Comparison of ENCODE assay signal across 1 cellular context in the genomic region with DNA sequence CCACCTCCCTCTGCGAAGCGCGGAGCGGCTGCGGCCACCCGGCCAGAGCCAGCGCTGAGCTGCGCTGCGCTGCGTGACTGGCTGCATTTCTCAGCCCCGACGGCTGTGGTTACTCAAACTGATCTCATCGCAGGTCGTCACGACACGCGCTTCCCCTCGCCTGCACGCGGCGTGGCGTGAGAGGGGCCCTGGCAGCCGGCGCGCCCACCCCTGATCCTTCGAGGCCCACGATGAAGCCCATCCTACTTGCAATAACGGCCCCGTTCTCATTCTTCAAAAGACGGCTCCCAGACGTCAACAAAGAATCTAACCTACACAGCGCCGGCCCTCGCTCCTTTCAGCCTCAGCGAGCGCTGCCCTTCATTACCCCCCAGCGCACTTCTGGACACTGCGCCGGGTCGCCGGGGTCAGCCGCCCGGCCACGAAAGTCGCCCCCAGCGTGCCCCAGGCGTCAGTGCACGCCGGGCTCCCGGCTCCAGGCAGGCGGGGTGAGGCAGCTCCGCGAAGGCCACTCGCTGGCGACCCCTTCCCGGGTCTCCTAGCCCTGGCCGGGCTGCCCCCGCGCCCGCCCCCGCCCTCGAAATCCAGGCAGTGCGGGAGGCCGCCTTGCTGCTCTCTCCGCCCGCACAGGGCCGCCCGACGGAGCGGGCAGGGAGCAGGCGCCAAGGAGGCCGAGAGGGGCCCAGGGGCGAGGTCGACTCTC.
TF ChIP-seq lines count a peak whose summit lies in the region.

No MANE protein-coding gene starts in this region.

TF ChIP-seq in GM12878, 131 proteins besides CTCF, POLR2A, EP300 and RAD21 (continued from another document):
- TF ChIP-seq, protein P1, sequence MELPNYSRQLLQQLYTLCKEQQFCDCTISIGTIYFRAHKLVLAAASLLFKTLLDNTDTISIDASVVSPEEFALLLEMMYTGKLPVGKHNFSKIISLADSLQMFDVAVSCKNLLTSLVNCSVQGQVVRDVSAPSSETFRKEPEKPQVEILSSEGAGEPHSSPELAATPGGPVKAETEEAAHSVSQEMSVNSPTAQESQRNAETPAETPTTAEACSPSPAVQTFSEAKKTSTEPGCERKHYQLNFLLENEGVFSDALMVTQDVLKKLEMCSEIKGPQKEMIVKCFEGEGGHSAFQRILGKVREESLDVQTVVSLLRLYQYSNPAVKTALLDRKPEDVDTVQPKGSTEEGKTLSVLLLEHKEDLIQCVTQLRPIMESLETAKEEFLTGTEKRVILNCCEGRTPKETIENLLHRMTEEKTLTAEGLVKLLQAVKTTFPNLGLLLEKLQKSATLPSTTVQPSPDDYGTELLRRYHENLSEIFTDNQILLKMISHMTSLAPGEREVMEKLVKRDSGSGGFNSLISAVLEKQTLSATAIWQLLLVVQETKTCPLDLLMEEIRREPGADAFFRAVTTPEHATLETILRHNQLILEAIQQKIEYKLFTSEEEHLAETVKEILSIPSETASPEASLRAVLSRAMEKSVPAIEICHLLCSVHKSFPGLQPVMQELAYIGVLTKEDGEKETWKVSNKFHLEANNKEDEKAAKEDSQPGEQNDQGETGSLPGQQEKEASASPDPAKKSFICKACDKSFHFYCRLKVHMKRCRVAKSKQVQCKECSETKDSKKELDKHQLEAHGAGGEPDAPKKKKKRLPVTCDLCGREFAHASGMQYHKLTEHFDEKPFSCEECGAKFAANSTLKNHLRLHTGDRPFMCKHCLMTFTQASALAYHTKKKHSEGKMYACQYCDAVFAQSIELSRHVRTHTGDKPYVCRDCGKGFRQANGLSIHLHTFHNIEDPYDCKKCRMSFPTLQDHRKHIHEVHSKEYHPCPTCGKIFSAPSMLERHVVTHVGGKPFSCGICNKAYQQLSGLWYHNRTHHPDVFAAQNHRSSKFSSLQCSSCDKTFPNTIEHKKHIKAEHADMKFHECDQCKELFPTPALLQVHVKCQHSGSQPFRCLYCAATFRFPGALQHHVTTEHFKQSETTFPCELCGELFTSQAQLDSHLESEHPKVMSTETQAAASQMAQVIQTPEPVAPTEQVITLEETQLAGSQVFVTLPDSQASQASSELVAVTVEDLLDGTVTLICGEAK (IDR thresholded peaks at IDR 0.05; ENCODE audit: borderline replicate concordance), result no peak
- TF ChIP-seq, protein P2, sequence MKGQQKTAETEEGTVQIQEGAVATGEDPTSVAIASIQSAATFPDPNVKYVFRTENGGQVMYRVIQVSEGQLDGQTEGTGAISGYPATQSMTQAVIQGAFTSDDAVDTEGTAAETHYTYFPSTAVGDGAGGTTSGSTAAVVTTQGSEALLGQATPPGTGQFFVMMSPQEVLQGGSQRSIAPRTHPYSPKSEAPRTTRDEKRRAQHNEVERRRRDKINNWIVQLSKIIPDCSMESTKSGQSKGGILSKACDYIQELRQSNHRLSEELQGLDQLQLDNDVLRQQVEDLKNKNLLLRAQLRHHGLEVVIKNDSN (IDR thresholded peaks at IDR 0.05; ENCODE audit: borderline replicate concordance, extremely low read length, insufficient read depth, low read depth, low read length), result no peak
- TF ChIP-seq NR2F1 (conservative IDR thresholded peaks at IDR 0.05) (peak; percentile 97), CREB1 (IDR thresholded peaks at IDR 0.05; ENCODE audit: low read depth) (peak; percentile 56; the same call in 1 of the 2 replicates), FOS (IDR thresholded peaks at IDR 0.05; ENCODE audit: borderline replicate concordance, extremely low read depth, insufficient read length) (no peak), CHD4 (IDR thresholded peaks at IDR 0.05) (no peak), GATAD2B (conservative IDR thresholded peaks at IDR 0.05; ENCODE audit: low read depth) (peak; percentile 27), MYC (IDR thresholded peaks at IDR 0.05; ENCODE audit: insufficient read depth, insufficient read length, insufficient replicate concordance, low read length, severe bottlenecking) (no peak), DPF2 (IDR thresholded peaks at IDR 0.05) (0 out of 2 replicates have a peak, but pooled peaks have one; percentile 44), TCF3 (IDR thresholded peaks at IDR 0.05; ENCODE audit: borderline replicate concordance, insufficient read depth, low read depth, low read length) (peak; percentile 98), BCL11A (IDR thresholded peaks at IDR 0.05; ENCODE audit: low read depth, low read length) (peak; percentile 97), RUNX3 (IDR thresholded peaks at IDR 0.05; ENCODE audit: low read length) (peak; percentile 85), ZBED1 (IDR thresholded peaks at IDR 0.05; ENCODE audit: borderline replicate concordance) (0 out of 2 replicates have a peak, but pooled peaks have one; percentile 51), CBFB (IDR thresholded peaks at IDR 0.05; ENCODE audit: low read depth) (peak; percentile 63; the same call in 1 of the 2 replicates), ASH2L (IDR thresholded peaks at IDR 0.05; ENCODE audit: borderline replicate concordance, low read depth) (no peak), BHLHE40 (IDR thresholded peaks at IDR 0.05; ENCODE audit: borderline replicate concordance in 1 of 2, low read depth in 2 of 2, low read length in 1 of 2) (peak in 1 of 2 experiments; percentile 74; a peak in 2 of 4 replicates), YY1 (IDR thresholded peaks at IDR 0.05; ENCODE audit: low read depth, low read length) (0 out of 2 replicates have a peak, but pooled peaks have one; percentile 23), POU2F2 (IDR thresholded peaks at IDR 0.05; ENCODE audit: borderline replicate concordance, low read depth, low read length) (peak; percentile 91; the same call in 2 of the 3 replicates), ZNF622 (IDR thresholded peaks at IDR 0.05) (no peak), BACH1 (IDR thresholded peaks at IDR 0.05; ENCODE audit: borderline replicate concordance) (peak; percentile 78), SP1 (IDR thresholded peaks at IDR 0.05; ENCODE audit: low read depth, low read length) (peak; percentile 81), NFYA (IDR thresholded peaks at IDR 0.05; ENCODE audit: borderline replicate concordance, low read depth, low read length) (no peak), CREM (IDR thresholded peaks at IDR 0.05; ENCODE audit: low read depth) (peak; percentile 91), NR2C1 (IDR thresholded peaks at IDR 0.05) (0 out of 2 replicates have a peak, but pooled peaks have one; percentile 5), PAX5 (IDR thresholded peaks at IDR 0.05; ENCODE audit: borderline replicate concordance, low read depth, low read length) (peak; percentile 97), FOXM1 (IDR thresholded peaks at IDR 0.05; ENCODE audit: low read depth, low read length) (peak; percentile 97), STAT1 (conservative IDR thresholded peaks at IDR 0.05) (no peak), JUNB (IDR thresholded peaks at IDR 0.05) (peak; percentile 30; the same call in 1 of the 2 replicates), TAF1 (IDR thresholded peaks at IDR 0.05; ENCODE audit: borderline replicate concordance, low read depth, low read length) (0 out of 2 replicates have a peak, but pooled peaks have one; percentile 20), SRF (IDR thresholded peaks at IDR 0.05; ENCODE audit: low read depth in 2 of 2, low read length in 2 of 2) (no peak), ZNF207 (IDR thresholded peaks at IDR 0.05; ENCODE audit: borderline replicate concordance) (no peak), EGR1 (IDR thresholded peaks at IDR 0.05; ENCODE audit: borderline replicate concordance in 1 of 2, low read depth in 2 of 2, low read length in 2 of 2) (peak in 1 of 2 experiments; percentile 60; a peak in 1 of 3 replicates), POLR2AphosphoS2 (IDR thresholded peaks at IDR 0.05; ENCODE audit: low read depth, low read length) (peak; percentile 11; the same call in 1 of the 2 replicates), MTA3 (IDR thresholded peaks at IDR 0.05; ENCODE audit: borderline replicate concordance, low read length) (0 out of 2 replicates have a peak, but pooled peaks have one; percentile 46)
- TF ChIP-seq, protein P3, sequence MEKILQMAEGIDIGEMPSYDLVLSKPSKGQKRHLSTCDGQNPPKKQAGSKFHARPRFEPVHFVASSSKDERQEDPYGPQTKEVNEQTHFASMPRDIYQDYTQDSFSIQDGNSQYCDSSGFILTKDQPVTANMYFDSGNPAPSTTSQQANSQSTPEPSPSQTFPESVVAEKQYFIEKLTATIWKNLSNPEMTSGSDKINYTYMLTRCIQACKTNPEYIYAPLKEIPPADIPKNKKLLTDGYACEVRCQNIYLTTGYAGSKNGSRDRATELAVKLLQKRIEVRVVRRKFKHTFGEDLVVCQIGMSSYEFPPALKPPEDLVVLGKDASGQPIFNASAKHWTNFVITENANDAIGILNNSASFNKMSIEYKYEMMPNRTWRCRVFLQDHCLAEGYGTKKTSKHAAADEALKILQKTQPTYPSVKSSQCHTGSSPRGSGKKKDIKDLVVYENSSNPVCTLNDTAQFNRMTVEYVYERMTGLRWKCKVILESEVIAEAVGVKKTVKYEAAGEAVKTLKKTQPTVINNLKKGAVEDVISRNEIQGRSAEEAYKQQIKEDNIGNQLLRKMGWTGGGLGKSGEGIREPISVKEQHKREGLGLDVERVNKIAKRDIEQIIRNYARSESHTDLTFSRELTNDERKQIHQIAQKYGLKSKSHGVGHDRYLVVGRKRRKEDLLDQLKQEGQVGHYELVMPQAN (conservative IDR thresholded peaks at IDR 0.05), result no peak
- TF ChIP-seq, protein P4, sequence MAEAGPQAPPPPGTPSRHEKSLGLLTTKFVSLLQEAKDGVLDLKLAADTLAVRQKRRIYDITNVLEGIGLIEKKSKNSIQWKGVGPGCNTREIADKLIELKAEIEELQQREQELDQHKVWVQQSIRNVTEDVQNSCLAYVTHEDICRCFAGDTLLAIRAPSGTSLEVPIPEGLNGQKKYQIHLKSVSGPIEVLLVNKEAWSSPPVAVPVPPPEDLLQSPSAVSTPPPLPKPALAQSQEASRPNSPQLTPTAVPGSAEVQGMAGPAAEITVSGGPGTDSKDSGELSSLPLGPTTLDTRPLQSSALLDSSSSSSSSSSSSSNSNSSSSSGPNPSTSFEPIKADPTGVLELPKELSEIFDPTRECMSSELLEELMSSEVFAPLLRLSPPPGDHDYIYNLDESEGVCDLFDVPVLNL (IDR thresholded peaks at IDR 0.05; ENCODE audit: low read depth, low read length), result no peak
- TF ChIP-seq, protein P5, sequence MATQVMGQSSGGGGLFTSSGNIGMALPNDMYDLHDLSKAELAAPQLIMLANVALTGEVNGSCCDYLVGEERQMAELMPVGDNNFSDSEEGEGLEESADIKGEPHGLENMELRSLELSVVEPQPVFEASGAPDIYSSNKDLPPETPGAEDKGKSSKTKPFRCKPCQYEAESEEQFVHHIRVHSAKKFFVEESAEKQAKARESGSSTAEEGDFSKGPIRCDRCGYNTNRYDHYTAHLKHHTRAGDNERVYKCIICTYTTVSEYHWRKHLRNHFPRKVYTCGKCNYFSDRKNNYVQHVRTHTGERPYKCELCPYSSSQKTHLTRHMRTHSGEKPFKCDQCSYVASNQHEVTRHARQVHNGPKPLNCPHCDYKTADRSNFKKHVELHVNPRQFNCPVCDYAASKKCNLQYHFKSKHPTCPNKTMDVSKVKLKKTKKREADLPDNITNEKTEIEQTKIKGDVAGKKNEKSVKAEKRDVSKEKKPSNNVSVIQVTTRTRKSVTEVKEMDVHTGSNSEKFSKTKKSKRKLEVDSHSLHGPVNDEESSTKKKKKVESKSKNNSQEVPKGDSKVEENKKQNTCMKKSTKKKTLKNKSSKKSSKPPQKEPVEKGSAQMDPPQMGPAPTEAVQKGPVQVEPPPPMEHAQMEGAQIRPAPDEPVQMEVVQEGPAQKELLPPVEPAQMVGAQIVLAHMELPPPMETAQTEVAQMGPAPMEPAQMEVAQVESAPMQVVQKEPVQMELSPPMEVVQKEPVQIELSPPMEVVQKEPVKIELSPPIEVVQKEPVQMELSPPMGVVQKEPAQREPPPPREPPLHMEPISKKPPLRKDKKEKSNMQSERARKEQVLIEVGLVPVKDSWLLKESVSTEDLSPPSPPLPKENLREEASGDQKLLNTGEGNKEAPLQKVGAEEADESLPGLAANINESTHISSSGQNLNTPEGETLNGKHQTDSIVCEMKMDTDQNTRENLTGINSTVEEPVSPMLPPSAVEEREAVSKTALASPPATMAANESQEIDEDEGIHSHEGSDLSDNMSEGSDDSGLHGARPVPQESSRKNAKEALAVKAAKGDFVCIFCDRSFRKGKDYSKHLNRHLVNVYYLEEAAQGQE (IDR thresholded peaks at IDR 0.05; ENCODE audit: low read depth, low read length), result no peak
- TF ChIP-seq, protein P6, sequence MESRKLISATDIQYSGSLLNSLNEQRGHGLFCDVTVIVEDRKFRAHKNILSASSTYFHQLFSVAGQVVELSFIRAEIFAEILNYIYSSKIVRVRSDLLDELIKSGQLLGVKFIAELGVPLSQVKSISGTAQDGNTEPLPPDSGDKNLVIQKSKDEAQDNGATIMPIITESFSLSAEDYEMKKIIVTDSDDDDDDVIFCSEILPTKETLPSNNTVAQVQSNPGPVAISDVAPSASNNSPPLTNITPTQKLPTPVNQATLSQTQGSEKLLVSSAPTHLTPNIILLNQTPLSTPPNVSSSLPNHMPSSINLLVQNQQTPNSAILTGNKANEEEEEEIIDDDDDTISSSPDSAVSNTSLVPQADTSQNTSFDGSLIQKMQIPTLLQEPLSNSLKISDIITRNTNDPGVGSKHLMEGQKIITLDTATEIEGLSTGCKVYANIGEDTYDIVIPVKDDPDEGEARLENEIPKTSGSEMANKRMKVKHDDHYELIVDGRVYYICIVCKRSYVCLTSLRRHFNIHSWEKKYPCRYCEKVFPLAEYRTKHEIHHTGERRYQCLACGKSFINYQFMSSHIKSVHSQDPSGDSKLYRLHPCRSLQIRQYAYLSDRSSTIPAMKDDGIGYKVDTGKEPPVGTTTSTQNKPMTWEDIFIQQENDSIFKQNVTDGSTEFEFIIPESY (IDR thresholded peaks at IDR 0.05), result peak; percentile 94
- TF ChIP-seq, protein P7, sequence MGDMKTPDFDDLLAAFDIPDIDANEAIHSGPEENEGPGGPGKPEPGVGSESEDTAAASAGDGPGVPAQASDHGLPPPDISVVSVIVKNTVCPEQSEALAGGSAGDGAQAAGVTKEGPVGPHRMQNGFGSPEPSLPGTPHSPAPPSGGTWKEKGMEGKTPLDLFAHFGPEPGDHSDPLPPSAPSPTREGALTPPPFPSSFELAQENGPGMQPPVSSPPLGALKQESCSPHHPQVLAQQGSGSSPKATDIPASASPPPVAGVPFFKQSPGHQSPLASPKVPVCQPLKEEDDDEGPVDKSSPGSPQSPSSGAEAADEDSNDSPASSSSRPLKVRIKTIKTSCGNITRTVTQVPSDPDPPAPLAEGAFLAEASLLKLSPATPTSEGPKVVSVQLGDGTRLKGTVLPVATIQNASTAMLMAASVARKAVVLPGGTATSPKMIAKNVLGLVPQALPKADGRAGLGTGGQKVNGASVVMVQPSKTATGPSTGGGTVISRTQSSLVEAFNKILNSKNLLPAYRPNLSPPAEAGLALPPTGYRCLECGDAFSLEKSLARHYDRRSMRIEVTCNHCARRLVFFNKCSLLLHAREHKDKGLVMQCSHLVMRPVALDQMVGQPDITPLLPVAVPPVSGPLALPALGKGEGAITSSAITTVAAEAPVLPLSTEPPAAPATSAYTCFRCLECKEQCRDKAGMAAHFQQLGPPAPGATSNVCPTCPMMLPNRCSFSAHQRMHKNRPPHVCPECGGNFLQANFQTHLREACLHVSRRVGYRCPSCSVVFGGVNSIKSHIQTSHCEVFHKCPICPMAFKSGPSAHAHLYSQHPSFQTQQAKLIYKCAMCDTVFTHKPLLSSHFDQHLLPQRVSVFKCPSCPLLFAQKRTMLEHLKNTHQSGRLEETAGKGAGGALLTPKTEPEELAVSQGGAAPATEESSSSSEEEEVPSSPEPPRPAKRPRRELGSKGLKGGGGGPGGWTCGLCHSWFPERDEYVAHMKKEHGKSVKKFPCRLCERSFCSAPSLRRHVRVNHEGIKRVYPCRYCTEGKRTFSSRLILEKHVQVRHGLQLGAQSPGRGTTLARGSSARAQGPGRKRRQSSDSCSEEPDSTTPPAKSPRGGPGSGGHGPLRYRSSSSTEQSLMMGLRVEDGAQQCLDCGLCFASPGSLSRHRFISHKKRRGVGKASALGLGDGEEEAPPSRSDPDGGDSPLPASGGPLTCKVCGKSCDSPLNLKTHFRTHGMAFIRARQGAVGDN (IDR thresholded peaks at IDR 0.05), result peak; percentile 79
